Comparison of ENCODE assay signal across 8 cellular contexts in the genomic region with DNA sequence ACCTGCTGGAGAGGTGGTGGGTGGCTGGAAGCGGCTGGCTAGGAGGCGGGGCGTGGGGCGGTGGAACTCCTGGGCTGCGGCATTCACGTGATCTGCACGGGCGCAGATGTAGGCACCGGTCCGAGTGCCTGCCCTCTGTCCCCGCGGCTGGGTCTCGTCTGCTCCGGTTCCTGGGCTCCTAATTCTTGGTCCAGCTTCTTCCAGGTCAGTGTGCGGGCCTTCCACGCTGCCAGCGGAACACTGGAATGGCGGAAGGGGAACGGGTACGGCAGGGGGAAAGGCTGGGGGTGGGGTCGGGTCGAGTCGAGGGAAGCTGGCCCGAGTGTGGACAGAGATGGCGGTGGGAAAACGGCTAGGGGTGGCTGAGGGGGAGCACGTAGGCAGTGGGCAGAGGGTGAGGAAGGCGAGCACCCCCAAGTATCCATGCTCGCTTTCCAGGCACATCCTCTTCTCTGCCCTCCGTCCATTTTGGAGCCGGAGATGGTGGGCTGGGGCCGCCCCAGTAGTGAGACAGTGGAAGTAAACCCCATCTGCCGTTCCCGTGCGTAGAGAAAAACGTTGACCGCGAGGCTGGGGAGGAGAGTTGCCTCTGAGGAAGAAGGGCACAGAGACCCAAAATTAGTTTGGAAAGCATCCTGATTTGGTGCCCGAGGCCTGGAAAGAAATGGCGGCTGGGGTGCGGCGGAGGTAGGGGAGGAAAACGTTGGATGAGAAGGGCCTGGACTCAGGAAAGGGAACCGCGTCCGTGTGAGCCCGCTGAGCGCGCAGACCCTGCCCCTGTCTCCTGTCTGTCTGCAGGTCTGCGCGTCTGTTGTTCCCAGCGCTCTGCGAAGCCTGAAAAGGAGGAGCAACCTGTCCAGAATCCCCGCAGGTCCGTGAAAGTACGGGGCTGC. TPM values are rescaled to one million over a fixed set of nuclear protein-coding genes. Genes with fewer than 3 reads are reported as not detected.
DNase-seq lines count a peak whose midpoint lies in the region; ATAC-seq lines count a peak whose summit lies in the region.

Gene TCEAL4 (plus strand): TSS at position 95 of the 893 bp plus-strand sequence. CDS start 1,161 bp downstream, outside the sequence.

- H3K9me3 ChIP-seq in muscle layer of duodenum (ENCODE audit: control insufficient read depth in 1 of 2, low read length in 2 of 2) = no peaks in the 10 kb centered on the region

- peaks cover 0 to 4% of the 10 kb centered on the region in 2 donors for H3K36me3 ChIP-seq in muscle layer of duodenum (ENCODE audit: control insufficient read depth in 1 of 2, insufficient read depth in 2 of 2, low read length in 2 of 2)

- peak within 1 kb of the TSS; percentile 61 to 70 for H3K4me3 ChIP-seq in muscle layer of duodenum (ENCODE audit: low read depth in 1 of 2, low read length in 2 of 2)

- H3K4me1 ChIP-seq in muscle layer of duodenum (ENCODE audit: control insufficient read depth in 1 of 2, insufficient read depth in 2 of 2, low read length in 2 of 2) = peaks cover 0 to 8% of the 10 kb centered on the region in 2 donors

- ATAC-seq in HG02870 (IDR thresholded peaks at IDR 0.05; ENCODE audit: unreplicated experiment) = peak; percentile 84

- DNase-seq in activated T-cell treated with anti-CD3 and anti-CD28 coated beads for 1 hour (ENCODE audit: low read depth) (peak; percentile 13), activated T-cell treated with anti-CD3 and anti-CD28 coated beads for 4 hours (no peak), NCI-H2227 treated with DMSO at 0.1 percent for 48 hours (lab: John Stamatoyannopoulos, UW) (peak; percentile 43), fibroblast of gingiva (ENCODE audit: low read depth) (peak; percentile 22)
- DNase-seq in activated T-cell treated with anti-CD3 and anti-CD28 coated beads, Interleukin-2, amount 50 U/mL, for 1 hour = peak; percentile 43

- H3K27ac ChIP-seq in muscle layer of duodenum (ENCODE audit: low read length) (peak within 1 kb of the TSS; percentile 69), temporal lobe (ENCODE audit: low read depth, low read length) (peak within 1 kb of the TSS; percentile 68)

- no peaks in the 10 kb centered on the region for H3K27me3 ChIP-seq in muscle layer of duodenum (ENCODE audit: low read depth, low read length)

RNA-seq across cellular contexts. Expression of gene TCEAL4, which starts in this region (rescaled TPM):
- total RNA-seq in temporal lobe = 45.7 TPM
